Comparison of ENCODE assay signal across 10 cellular contexts in genomic region chr20:49275634-49276033, GRCh38. TPM values are rescaled to one million over a fixed set of nuclear protein-coding genes. Genes with fewer than 3 reads are reported as not detected.
A peak's percentile ranks its signal among the peaks of the same experiment; 100 is the strongest.
DNase-seq lines count a peak whose midpoint lies in the region; ATAC-seq and TF ChIP-seq lines count a peak whose summit lies in the region.
"Had no signal": no experiment of that assay in that cellular context is flagged by ENCODE, and none has a peak within 500 bp of the region (broad histone marks: within the 10 kb centered on the region; RNA-seq: fewer than 3 reads in every experiment).

No MANE protein-coding gene starts in this region.

- peaks cover 96% of the 10 kb centered on the region for H3K36me3 Mint-ChIP-seq in activated T-helper 17 cell treated with anti-CD3 and anti-CD28 coated beads, Interleukin-2, amount 50 U/mL, for 72 hours (ENCODE audit: low read depth)
- peaks cover 51% of the 10 kb centered on the region for H3K36me3 Mint-ChIP-seq in type B pancreatic cell

- H3K27ac Mint-ChIP-seq in activated T-helper 17 cell treated with anti-CD3 and anti-CD28 coated beads, Interleukin-2, amount 50 U/mL, for 72 hours, result peak overlapping the region; percentile 100
- peak overlapping the region; percentile 98 for H3K27ac Mint-ChIP-seq in type B pancreatic cell

- H3K36me3 ChIP-seq in heart left ventricle (peaks cover 6 to 73% (median 60%) of the 10 kb centered on the region in 9 donors), kidney epithelial cell (ENCODE audit: control insufficient read depth, insufficient read depth, low read length) (peaks cover 12% of the 10 kb centered on the region)

- no peak for TF ChIP-seq POLR2A in heart left ventricle (IDR thresholded peaks at IDR 0.05)

- peaks cover 0 to 11% (median under 1%) of the 10 kb centered on the region in 12 donors for H3K9me3 ChIP-seq in heart left ventricle

- TF ChIP-seq CTCF in heart left ventricle (IDR thresholded peaks at IDR 0.05), result no peak
- no peak for TF ChIP-seq CTCF in kidney epithelial cell (IDR thresholded peaks at IDR 0.05; ENCODE audit: insufficient read depth, low read length, poor library complexity, severe bottlenecking)
- TF ChIP-seq CTCF in type B pancreatic cell (conservative IDR thresholded peaks at IDR 0.05), result no peak

- no peak for DNase-seq in heart left ventricle
- no peak for DNase-seq in left cardiac atrium
- DNase-seq in kidney epithelial cell (ENCODE audit: low read depth), result peak; percentile 72
- no peak for DNase-seq in type B pancreatic cell (ENCODE audit: extremely low spot score, unreplicated experiment)
- no peak for DNase-seq in NCI-H748 (lab: John Stamatoyannopoulos, UW; ENCODE audit: unreplicated experiment)
- DNase-seq: central memory CD4-positive, alpha-beta T cell had no signal

- peak overlapping the region in 10 of 12 donors; percentile 90 to 99 (median 96) for H3K27ac ChIP-seq in heart left ventricle

- intact Hi-C loops in heart left ventricle (cut with DNase I) (no loop called here), left cardiac atrium (cut with DNase I) (no loop called here)

- 45 to 58% (median 51%) methylated on average over 2 of the region's 2 CpGs for WGBS in heart left ventricle, 4 donors

- H3K4me1 Mint-ChIP-seq in activated T-helper 17 cell treated with anti-CD3 and anti-CD28 coated beads, Interleukin-2, amount 50 U/mL, for 72 hours, result peaks cover 30% of the 10 kb centered on the region
- peaks cover 23% of the 10 kb centered on the region for H3K4me1 Mint-ChIP-seq in type B pancreatic cell (ENCODE audit: unreplicated experiment)

- ATAC-seq in heart left ventricle (no peak), left cardiac atrium (no peak), GM21360 (IDR thresholded peaks at IDR 0.05; ENCODE audit: unreplicated experiment) (no peak)
- no peak for ATAC-seq in activated T-helper 17 cell treated with anti-CD3 and anti-CD28 coated beads, Interleukin-2, amount 50 U/mL, for 72 hours (replicated peaks)
- ATAC-seq in activated CD4-positive, CD25-positive, alpha-beta regulatory T cell treated with anti-CD3 and anti-CD28 coated beads, Interleukin-2, amount 50 U/mL, for 24 hours, result no peak
- ATAC-seq: Right ventricle myocardium inferior had no signal

- no peaks in the 10 kb centered on the region for H3K27me3 Mint-ChIP-seq in activated T-helper 17 cell treated with anti-CD3 and anti-CD28 coated beads, Interleukin-2, amount 50 U/mL, for 72 hours
- peaks cover 10% of the 10 kb centered on the region for H3K27me3 Mint-ChIP-seq in type B pancreatic cell

- H3K4me1 ChIP-seq in heart left ventricle, result peaks cover 19 to 77% (median 43%) of the 10 kb centered on the region in 12 donors

- H3K27me3 ChIP-seq in heart left ventricle, result no peaks in the 10 kb centered on the region
- no peaks in the 10 kb centered on the region for H3K27me3 ChIP-seq in kidney epithelial cell (ENCODE audit: control insufficient read depth, insufficient read depth, low read length)

- H3K4me3 Mint-ChIP-seq in activated T-helper 17 cell treated with anti-CD3 and anti-CD28 coated beads, Interleukin-2, amount 50 U/mL, for 72 hours, result peak overlapping the region; percentile 98
- H3K4me3 Mint-ChIP-seq in type B pancreatic cell, result peak overlapping the region; percentile 45

- H3K4me3 ChIP-seq in heart left ventricle, result peak overlapping the region in 11 of 12 donors; percentile 6 to 90 (median 82)
- H3K4me3 ChIP-seq in kidney epithelial cell (ENCODE audit: low read depth, low read length), result no peak overlapping the region

- H3K9me3 Mint-ChIP-seq in activated T-helper 17 cell treated with anti-CD3 and anti-CD28 coated beads, Interleukin-2, amount 50 U/mL, for 72 hours, result peaks cover 6% of the 10 kb centered on the region
- H3K9me3 Mint-ChIP-seq in type B pancreatic cell, result peaks cover 4% of the 10 kb centered on the region

RNA-seq across cellular contexts. Expression of gene ZNFX1, which starts 2.2 kb away (rescaled TPM):
- 10 to 100 TPM; 18.2 to 55.8 (median 26.8) TPM for total RNA-seq in heart left ventricle
- 10 to 100 TPM in 1 of 2 donors, 1 to 10 TPM in 1; 6.4 to 16.2 TPM for polyA plus RNA-seq in heart left ventricle
- 10 to 100 TPM; 20.3 to 24.5 TPM for total RNA-seq in left cardiac atrium
- 10 to 100 TPM; 32.8 to 54.9 TPM for total RNA-seq in activated T-helper 17 cell treated with anti-CD3 and anti-CD28 coated beads, Interleukin-2, amount 50 U/mL, for 72 hours
- total RNA-seq in kidney epithelial cell, result 32.7 and 35.4 TPM in 2 replicates
- 14.1 and 21.9 TPM in 2 replicates for total RNA-seq in type B pancreatic cell (ENCODE audit: low replicate concordance)

RNA-seq across cellular contexts. Expression of gene DDX27, which starts 56.4 kb away (rescaled TPM):
- total RNA-seq in heart left ventricle, result 10 to 100 TPM; 12.0 to 18.3 (median 13.4) TPM
- polyA plus RNA-seq in heart left ventricle, result 10 to 100 TPM; 13.9 to 34.2 TPM
- total RNA-seq in left cardiac atrium, result 10 to 100 TPM; 13.3 to 19.0 TPM
- total RNA-seq in activated T-helper 17 cell treated with anti-CD3 and anti-CD28 coated beads, Interleukin-2, amount 50 U/mL, for 72 hours, result 10 to 100 TPM; 35.6 to 56.3 TPM
- 49.6 and 52.2 TPM in 2 replicates for total RNA-seq in kidney epithelial cell
- 34.3 and 40.6 TPM in 2 replicates for total RNA-seq in type B pancreatic cell (ENCODE audit: low replicate concordance)
